8 cellular contexts compared by ENCODE assay signal in genomic region chr2:224885836-224886547, GRCh38.
DNase-seq lines count a peak whose midpoint lies in the region; ATAC-seq and TF ChIP-seq lines count a peak whose summit lies in the region.

No MANE protein-coding gene starts in this region.

- peaks cover 14 to 27% (median 24%) of the 10 kb centered on the region in 3 donors for H3K4me1 Mint-ChIP-seq in IgD-negative memory B cell

- peak overlapping the region; percentile 18 to 68 (median 19) for H3K27ac Mint-ChIP-seq in IgD-negative memory B cell

- ATAC-seq in GM21515 (IDR thresholded peaks at IDR 0.05; ENCODE audit: unreplicated experiment) = peak; percentile 77

- DNase-seq in EH (ENCODE audit: low read depth) (peak; percentile 92), dermis blood vessel endothelial cell (peak; percentile 24), GM10266 (ENCODE audit: extremely low spot score) (no peak), NCI-H1436 treated with DMSO at 0.1 percent for 48 hours (lab: John Stamatoyannopoulos, UW) (no peak)
- DNase-seq in stimulated activated CD4-positive, alpha-beta T cell treated with anti-CD3 and anti-CD28 coated beads, Interleukin-2, amount 100 ng/mL, for 24 hours = no peak
- DNase-seq in stimulated activated CD8-positive, alpha-beta memory T cell treated with anti-CD3 and anti-CD28 coated beads, Interleukin-4, amount 100 ng/mL, for 48 hours = no peak

- TF ChIP-seq CTCF in GM10266 (IDR thresholded peaks at IDR 0.05; ENCODE audit: control insufficient read depth, insufficient read depth, low read depth, missing control alignments) = no peak

- no peaks in the 10 kb centered on the region for H3K9me3 Mint-ChIP-seq in IgD-negative memory B cell

- peaks cover 11% of the 10 kb centered on the region for H3K36me3 Mint-ChIP-seq in IgD-negative memory B cell

- no peak overlapping the region for H3K4me3 Mint-ChIP-seq in IgD-negative memory B cell

- H3K27me3 Mint-ChIP-seq in IgD-negative memory B cell = no peaks in the 10 kb centered on the region

Comparison
In these comparisons a context has a peak if more than half of its experiments do, and no peak if none do; other contexts are left out.
1. DNase-seq: peak in EH (single experiment) and dermis blood vessel endothelial cell (single experiment); none in stimulated activated CD4-positive, alpha-beta T cell treated with anti-CD3 and anti-CD28 coated beads, Interleukin-2, amount 100 ng/mL, for 24 hours (0 of 2), stimulated activated CD8-positive, alpha-beta memory T cell treated with anti-CD3 and anti-CD28 coated beads, Interleukin-4, amount 100 ng/mL, for 48 hours (single experiment), GM10266 (single experiment) and NCI-H1436 treated with DMSO at 0.1 percent for 48 hours (single experiment).